Comparison of ENCODE assay signal across 1 cellular context in genomic region chr3:117955196-117955595, GRCh38.
TF ChIP-seq lines count a peak whose summit lies in the region.

No MANE protein-coding gene starts in this region.

TF ChIP-seq in IMR-90, 13 proteins besides CTCF, POLR2A, EP300 and RAD21:
- TF ChIP-seq NFE2L2 (IDR thresholded peaks at IDR 0.05; ENCODE audit: low read depth, low read length) (no peak), FOS (IDR thresholded peaks at IDR 0.05; ENCODE audit: low read depth, low read length) (no peak), MAFK (IDR thresholded peaks at IDR 0.05; ENCODE audit: low read depth, low read length) (no peak), RFX5 (IDR thresholded peaks at IDR 0.05; ENCODE audit: low read depth, low read length) (no peak), USF2 (IDR thresholded peaks at IDR 0.05; ENCODE audit: low read depth, low read length) (no peak), MAZ (IDR thresholded peaks at IDR 0.05; ENCODE audit: borderline replicate concordance, low read depth, low read length) (no peak), BHLHE40 (IDR thresholded peaks at IDR 0.05; ENCODE audit: low read depth, low read length) (no peak)
